Comparison of ENCODE assay signal across 23 cellular contexts in the genomic region with DNA sequence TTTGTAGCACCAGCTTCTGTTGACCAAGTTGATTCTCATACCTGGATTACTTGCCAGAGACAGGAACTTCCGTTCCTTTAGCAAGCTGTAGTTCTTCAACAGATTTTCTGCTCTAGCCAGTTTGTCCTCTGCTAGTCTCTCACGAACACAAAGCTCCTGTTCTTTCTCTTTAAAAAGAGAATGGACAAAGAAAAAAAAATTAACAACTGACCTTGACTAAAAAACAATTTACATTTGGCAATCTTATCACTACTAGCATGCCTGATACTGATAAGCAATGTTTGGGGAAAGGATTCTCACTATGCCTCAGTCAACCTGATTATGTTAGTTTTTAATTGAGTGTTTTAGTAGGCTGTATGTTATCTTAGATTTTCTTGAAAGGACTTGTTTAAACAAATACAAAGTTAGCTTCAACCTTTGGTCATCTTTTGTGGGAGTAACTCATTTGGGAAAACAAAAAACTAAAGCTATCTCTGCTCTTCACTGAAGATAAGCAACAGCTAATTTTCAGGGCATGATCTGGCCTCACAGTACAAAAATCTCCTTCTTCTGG. TPM values are rescaled to one million over a fixed set of nuclear protein-coding genes. Genes with fewer than 3 reads are reported as not detected.
A peak's percentile ranks its signal among the peaks of the same experiment; 100 is the strongest.
DNase-seq lines count a peak whose midpoint lies in the region; ATAC-seq, FAIRE-seq and TF ChIP-seq lines count a peak whose summit lies in the region.
"Had no signal": no experiment of that assay in that cellular context is flagged by ENCODE, and none has a peak within 500 bp of the region (broad histone marks: within the 10 kb centered on the region; RNA-seq: fewer than 3 reads in every experiment).

No MANE protein-coding gene starts in this region.

- H3K9me3 ChIP-seq in astrocyte (ENCODE audit: insufficient read depth, low read depth, low read length) (no peaks in the 10 kb centered on the region), liver (ENCODE audit: control insufficient read depth in 4 of 4, low read length in 3 of 4) (no peaks in the 10 kb centered on the region), vagina (no peaks in the 10 kb centered on the region)
- H3K9me3 ChIP-seq: SJCRH30 had no signal

- H3K4me1 ChIP-seq in astrocyte (ENCODE audit: insufficient read depth, low read length) (no peaks in the 10 kb centered on the region), liver (ENCODE audit: control insufficient read depth in 4 of 4, insufficient read depth in 4 of 4, low read length in 3 of 4) (peaks cover 3 to 8% (median 5%) of the 10 kb centered on the region in 4 donors), vagina (no peaks in the 10 kb centered on the region)
- H3K4me1 ChIP-seq: SJCRH30 had no signal

- DNase-seq in H54 (ENCODE audit: insufficient read length, low spot score) (no peak), astrocyte (ENCODE audit: low read depth) (peak; percentile 10), type B pancreatic cell (ENCODE audit: extremely low spot score, unreplicated experiment) (no peak), head of caudate nucleus (no peak), vagina (ENCODE audit: extremely low spot score in 2 of 2) (no peak)
- DNase-seq in activated CD8-positive, alpha-beta T cell treated with anti-CD3 and anti-CD28 coated beads for 36 hours = no peak
- DNase-seq: CD8-positive, alpha-beta memory T cell; DMS53; GDM1; H7; KBM-7; MM.1S; NCI-H1092; NCI-H1436 treated with DMSO at 0.1 percent for 48 hours; NCI-H1930; NCI-H2227 treated with DMSO at 0.1 percent for 48 hours; NCI-H510A; NCI-H774; SJCRH30 had no signal

- H3K79me2 ChIP-seq in astrocyte (ENCODE audit: insufficient read depth, low read length) = no peaks in the 10 kb centered on the region

- 40% methylated on average over 2 of the region's 2 CpGs for WGBS in liver

- H3K9me3 Mint-ChIP-seq in astrocyte (ENCODE audit: unreplicated experiment) = no peaks in the 10 kb centered on the region
- no peaks in the 10 kb centered on the region for H3K9me3 Mint-ChIP-seq in type B pancreatic cell
- H3K9me3 Mint-ChIP-seq in activated CD8-positive, alpha-beta T cell treated with anti-CD3 and anti-CD28 coated beads for 36 hours = no peaks in the 10 kb centered on the region
- H3K9me3 Mint-ChIP-seq: CD8-positive, alpha-beta memory T cell had no signal

- TF ChIP-seq POLR2A in H54 (IDR thresholded peaks at IDR 0.05; ENCODE audit: low read depth, low read length) = no peak
- TF ChIP-seq POLR2A in vagina (IDR thresholded peaks at IDR 0.05) = no peak

- H3K27me3 Mint-ChIP-seq in astrocyte (ENCODE audit: low read depth, unreplicated experiment) (peaks cover 4% of the 10 kb centered on the region), type B pancreatic cell (no peaks in the 10 kb centered on the region)
- H3K27me3 Mint-ChIP-seq in activated CD8-positive, alpha-beta T cell treated with anti-CD3 and anti-CD28 coated beads for 36 hours = no peaks in the 10 kb centered on the region
- H3K27me3 Mint-ChIP-seq: CD8-positive, alpha-beta memory T cell had no signal

- peaks cover 9% of the 10 kb centered on the region for H3K36me3 ChIP-seq in astrocyte (ENCODE audit: insufficient read depth, low read length)
- H3K36me3 ChIP-seq in liver (ENCODE audit: control insufficient read depth in 4 of 4, insufficient read depth in 3 of 4, low read depth in 1 of 4, low read length in 3 of 4) = no peaks in the 10 kb centered on the region
- H3K36me3 ChIP-seq in vagina = no peaks in the 10 kb centered on the region

- peak; percentile 11 for FAIRE-seq in H54 (lab: Jason Lieb, UNC)
- FAIRE-seq in astrocyte (lab: Jason Lieb, UNC) = no peak
- FAIRE-seq: A204.1, RCC 7860 had no signal

- no peak overlapping the region for H2AFZ ChIP-seq in astrocyte (ENCODE audit: low read depth, low read length)

- CTCF ChIA-PET in activated CD8-positive, alpha-beta T cell treated with anti-CD3 and anti-CD28 coated beads for 36 hours (lab: Charles Lee) = interaction anchor here (1.6 to 2.6 kb wide), 3 partner anchors 12 to 14 kb away, joined by 6 to 10 read pairs (median 7); no protein-coding TSS in a partner anchor

- no peak for TF ChIP-seq RAD21 in liver (IDR thresholded peaks at IDR 0.05)

- H3K36me3 Mint-ChIP-seq in astrocyte (ENCODE audit: low read depth, unreplicated experiment) (no peaks in the 10 kb centered on the region), type B pancreatic cell (peaks cover 18% of the 10 kb centered on the region)
- H3K36me3 Mint-ChIP-seq in activated CD8-positive, alpha-beta T cell treated with anti-CD3 and anti-CD28 coated beads for 36 hours (ENCODE audit: low read depth) = peaks cover 38% of the 10 kb centered on the region
- H3K36me3 Mint-ChIP-seq: CD8-positive, alpha-beta memory T cell had no signal

- H3K9ac ChIP-seq in astrocyte (ENCODE audit: low read length) = no peak overlapping the region
- H3K9ac ChIP-seq in liver (ENCODE audit: low read depth in 1 of 2, low read length in 2 of 2) = peak overlapping the region in 1 of 2 donors; percentile 43

- no peak overlapping the region for H3K4me2 ChIP-seq in astrocyte (ENCODE audit: low read length)

- intact Hi-C loops in head of caudate nucleus (cut with DNase I) = no loop called here
- intact Hi-C loops in activated CD8-positive, alpha-beta T cell treated with anti-CD3 and anti-CD28 coated beads for 36 hours (cut with micrococcal nuclease) = no loop called here
- intact Hi-C loops in vagina (cut with DNase I) = no loop called here

- POLR2A ChIA-PET in activated CD8-positive, alpha-beta T cell treated with anti-CD3 and anti-CD28 coated beads for 36 hours (lab: Charles Lee) = no interaction called here

- H3K4me3 Mint-ChIP-seq in astrocyte (ENCODE audit: unreplicated experiment) (no peak overlapping the region), type B pancreatic cell (no peak overlapping the region)
- H3K4me3 Mint-ChIP-seq in activated CD8-positive, alpha-beta T cell treated with anti-CD3 and anti-CD28 coated beads for 36 hours = no peak overlapping the region
- H3K4me3 Mint-ChIP-seq: CD8-positive, alpha-beta memory T cell had no signal

- TF ChIP-seq CTCF in astrocyte (IDR thresholded peaks at IDR 0.05; ENCODE audit: insufficient read depth, low read depth, low read length) (no peak), liver (IDR thresholded peaks at IDR 0.05; ENCODE audit: low read depth, low read length, missing input control) (no peak), type B pancreatic cell (conservative IDR thresholded peaks at IDR 0.05) (no peak), vagina (IDR thresholded peaks at IDR 0.05) (no peak)
- no peak for TF ChIP-seq CTCF in activated CD8-positive, alpha-beta T cell treated with anti-CD3 and anti-CD28 coated beads for 36 hours (IDR thresholded peaks at IDR 0.05)

- no peaks in the 10 kb centered on the region for H3K27me3 ChIP-seq in astrocyte (ENCODE audit: insufficient read depth, low read length)
- no peaks in the 10 kb centered on the region for H3K27me3 ChIP-seq in liver (ENCODE audit: control insufficient read depth in 4 of 4, insufficient read depth in 4 of 4, low read length in 3 of 4)
- no peaks in the 10 kb centered on the region for H3K27me3 ChIP-seq in vagina
- H3K27me3 ChIP-seq: SJCRH30 had no signal

- H3K4me1 Mint-ChIP-seq in astrocyte (ENCODE audit: low read depth, unreplicated experiment) (no peaks in the 10 kb centered on the region), type B pancreatic cell (ENCODE audit: unreplicated experiment) (peaks cover 3% of the 10 kb centered on the region)
- H3K4me1 Mint-ChIP-seq in activated CD8-positive, alpha-beta T cell treated with anti-CD3 and anti-CD28 coated beads for 36 hours (ENCODE audit: low read depth) = no peaks in the 10 kb centered on the region
- H3K4me1 Mint-ChIP-seq: CD8-positive, alpha-beta memory T cell had no signal

- H3K27ac ChIP-seq in astrocyte (ENCODE audit: low read depth, low read length) = no peak overlapping the region
- peak overlapping the region in 1 of 2 donors; percentile 5 for H3K27ac ChIP-seq in liver (ENCODE audit: low read depth in 1 of 2, low read length in 2 of 2)
- H3K27ac ChIP-seq in vagina = no peak overlapping the region
- H3K27ac ChIP-seq: C4-2B, SJCRH30 had no signal

- H3K4me3 ChIP-seq in astrocyte (ENCODE audit: insufficient read depth, low read depth, low read length) = no peak overlapping the region
- H3K4me3 ChIP-seq in liver (ENCODE audit: low read depth in 1 of 3, low read length in 3 of 3) = no peak overlapping the region
- H3K4me3 ChIP-seq in vagina = no peak overlapping the region
- H3K4me3 ChIP-seq: SJCRH30 had no signal

- H3K27ac Mint-ChIP-seq in astrocyte (ENCODE audit: unreplicated experiment) (no peak overlapping the region), type B pancreatic cell (peak overlapping the region; percentile 32)
- H3K27ac Mint-ChIP-seq in activated CD8-positive, alpha-beta T cell treated with anti-CD3 and anti-CD28 coated beads for 36 hours = no peak overlapping the region

- no peak for ATAC-seq in activated CD8-positive, alpha-beta T cell treated with anti-CD3 and anti-CD28 coated beads for 36 hours

- no peaks in the 10 kb centered on the region for H4K20me1 ChIP-seq in astrocyte (ENCODE audit: insufficient read depth, low read length)

TF ChIP-seq in liver, 16 proteins besides CTCF, POLR2A, EP300 and RAD21:
- TF ChIP-seq SP1 (IDR thresholded peaks at IDR 0.05) = no peak
- peak in 1 of 2 donors; percentile 24 for TF ChIP-seq RXRA (IDR thresholded peaks at IDR 0.05)
- peak; percentile 13 to 30 for TF ChIP-seq HNF4A (conservative IDR thresholded peaks at IDR 0.05)
- TF ChIP-seq HNF4G (IDR thresholded peaks at IDR 0.05) = no peak

RNA-seq across cellular contexts. Expression of a gene that starts 8.3 kb away (rescaled TPM):
- 1.4 and 1.6 TPM in 2 replicates for total RNA-seq in astrocyte
- 10 to 100 TPM in 1 of 2 donors, not detected in 1; 25.7 TPM for total RNA-seq in liver
- polyA plus RNA-seq in liver = 1 to 10 TPM in 1 of 2 donors, under 1 TPM in 1; 0.29 to 1.3 TPM
- 15.2 and 23.4 TPM in 2 replicates for total RNA-seq in type B pancreatic cell (ENCODE audit: low replicate concordance)
- 10 to 100 TPM; 29.9 to 30.0 TPM for total RNA-seq in activated CD8-positive, alpha-beta T cell treated with anti-CD3 and anti-CD28 coated beads for 36 hours
- total RNA-seq in vagina = 1.7 TPM
